ENCODE assay signal across 13 cellular contexts in genomic region chr19:17110599-17110966, GRCh38. TPM values are rescaled to one million over a fixed set of nuclear protein-coding genes. Genes with fewer than 3 reads are reported as not detected.
DNase-seq lines count a peak whose midpoint lies in the region; ATAC-seq and TF ChIP-seq lines count a peak whose summit lies in the region.
"Had no signal": no experiment of that assay in that cellular context is flagged by ENCODE, and none has a peak within 500 bp of the region (broad histone marks: within the 10 kb centered on the region; RNA-seq: fewer than 3 reads in every experiment).

No MANE protein-coding gene starts in this region.

- POLR2A ChIA-PET in naive thymus-derived CD4-positive, alpha-beta T cell (lab: Charles Lee): interaction anchor here (0.6 to 2.2 kb wide), 2 partner anchors 15 to 35 kb away, joined by 3 to 11 read pairs; no protein-coding TSS in a partner anchor

- CTCF ChIA-PET in naive thymus-derived CD4-positive, alpha-beta T cell (lab: Charles Lee): interaction anchor here (0.5 kb wide), 1 partner anchor 45 kb away, joined by 3 read pairs; no protein-coding TSS in a partner anchor

- peaks cover 4 to 95% (median 28%) of the 10 kb centered on the region in 12 donors for H3K4me1 ChIP-seq in heart left ventricle
- peaks cover 0 to 8% of the 10 kb centered on the region in 2 donors for H3K4me1 ChIP-seq in naive thymus-derived CD4-positive, alpha-beta T cell (ENCODE audit: control insufficient read depth in 2 of 2, insufficient read depth in 2 of 2, low read length in 2 of 2)
- H3K4me1 ChIP-seq in upper lobe of right lung: peaks cover 22% of the 10 kb centered on the region

- H3K27me3 ChIP-seq in heart left ventricle (no peaks in the 10 kb centered on the region), upper lobe of right lung (no peaks in the 10 kb centered on the region)
- H3K27me3 ChIP-seq in naive thymus-derived CD4-positive, alpha-beta T cell (ENCODE audit: control insufficient read depth in 2 of 2, insufficient read depth in 2 of 2, low read length in 2 of 2): no peaks in the 10 kb centered on the region

- DNase-seq in heart left ventricle: no peak
- DNase-seq in left ventricle myocardium superior: no peak
- DNase-seq in chondrocyte (ENCODE audit: low spot score): no peak
- no peak for DNase-seq in naive thymus-derived CD4-positive, alpha-beta T cell
- DNase-seq in upper lobe of right lung: no peak
- DNase-seq in glutamatergic neuron: no peak
- no peak for DNase-seq in activated naive CD4-positive, alpha-beta T cell treated with anti-CD3 and anti-CD28 coated beads, Interleukin-2, amount 50 U/mL, for 16 hours
- DNase-seq: DMS79; effector CD8-positive, alpha-beta T cell; NCI-H1092; SHP77 had no signal

- no peak overlapping the region for H3K4me3 Mint-ChIP-seq in chondrocyte (ENCODE audit: unreplicated experiment)
- H3K4me3 Mint-ChIP-seq in naive thymus-derived CD4-positive, alpha-beta T cell: peak overlapping the region in 3 of 10 donors; percentile 17 to 63 (median 30)
- H3K4me3 Mint-ChIP-seq in glutamatergic neuron (ENCODE audit: unreplicated experiment): no peak overlapping the region

- H3K36me3 ChIP-seq in heart left ventricle: peaks cover 0 to 42% (median 6%) of the 10 kb centered on the region in 9 donors
- H3K36me3 ChIP-seq in naive thymus-derived CD4-positive, alpha-beta T cell (ENCODE audit: control insufficient read depth in 2 of 3, insufficient read depth in 3 of 3, low read length in 3 of 3): peaks cover 3 to 59% (median 5%) of the 10 kb centered on the region in 3 experiments
- H3K36me3 ChIP-seq in upper lobe of right lung: peaks cover 20% of the 10 kb centered on the region

- 85 to 92% (median 90%) methylated on average over 6 to 10 of the region's 10 CpGs for WGBS in heart left ventricle, 4 donors

- H3K27ac ChIP-seq in heart left ventricle: peak overlapping the region in 8 of 12 donors; percentile 13 to 93 (median 50)
- H3K27ac ChIP-seq in naive thymus-derived CD4-positive, alpha-beta T cell (ENCODE audit: low read depth, low read length): no peak overlapping the region
- peak overlapping the region; percentile 25 for H3K27ac ChIP-seq in upper lobe of right lung

- no peak for TF ChIP-seq CTCF in heart left ventricle (IDR thresholded peaks at IDR 0.05)
- TF ChIP-seq CTCF in chondrocyte (IDR thresholded peaks at IDR 0.05): no peak
- no peak for TF ChIP-seq CTCF in upper lobe of right lung (IDR thresholded peaks at IDR 0.05)
- TF ChIP-seq CTCF in glutamatergic neuron (IDR thresholded peaks at IDR 0.05; ENCODE audit: partially characterized antibody, unreplicated experiment): no peak

- H3K9me3 ChIP-seq in heart left ventricle (no peaks in the 10 kb centered on the region), upper lobe of right lung (no peaks in the 10 kb centered on the region)
- H3K9me3 ChIP-seq in naive thymus-derived CD4-positive, alpha-beta T cell (ENCODE audit: control insufficient read depth in 2 of 3, low read length in 3 of 3): no peaks in the 10 kb centered on the region

- H3K27me3 Mint-ChIP-seq in chondrocyte (ENCODE audit: low read depth) (no peaks in the 10 kb centered on the region), glutamatergic neuron (ENCODE audit: unreplicated experiment) (peaks cover 17% of the 10 kb centered on the region)
- H3K27me3 Mint-ChIP-seq in naive thymus-derived CD4-positive, alpha-beta T cell: no peaks in the 10 kb centered on the region

- intact Hi-C loops in heart left ventricle (cut with DNase I) (no loop called here), left ventricle myocardium superior (cut with micrococcal nuclease) (no loop called here), upper lobe of right lung (cut with DNase I) (no loop called here)
- intact Hi-C loops in naive thymus-derived CD4-positive, alpha-beta T cell (cut with micrococcal nuclease): no loop called here

- H3K4me1 Mint-ChIP-seq in chondrocyte (ENCODE audit: low read depth) (peaks cover 24% of the 10 kb centered on the region), glutamatergic neuron (ENCODE audit: low read depth, unreplicated experiment) (peaks cover 16% of the 10 kb centered on the region)
- peaks cover 22 to 50% (median 34%) of the 10 kb centered on the region in 7 donors for H3K4me1 Mint-ChIP-seq in naive thymus-derived CD4-positive, alpha-beta T cell

- TF ChIP-seq POLR2A in heart left ventricle (IDR thresholded peaks at IDR 0.05): no peak

- peak overlapping the region; percentile 32 for H3K27ac Mint-ChIP-seq in chondrocyte (ENCODE audit: unreplicated experiment)
- peak overlapping the region; percentile 42 to 83 (median 74) for H3K27ac Mint-ChIP-seq in naive thymus-derived CD4-positive, alpha-beta T cell
- H3K27ac Mint-ChIP-seq in glutamatergic neuron (ENCODE audit: unreplicated experiment): no peak overlapping the region

- H3K9me3 Mint-ChIP-seq in chondrocyte (ENCODE audit: low read depth) (no peaks in the 10 kb centered on the region), glutamatergic neuron (ENCODE audit: unreplicated experiment) (peaks cover 10% of the 10 kb centered on the region)
- no peaks in the 10 kb centered on the region for H3K9me3 Mint-ChIP-seq in naive thymus-derived CD4-positive, alpha-beta T cell

- H3K36me3 Mint-ChIP-seq in chondrocyte (ENCODE audit: low read depth) (peaks cover 7% of the 10 kb centered on the region), glutamatergic neuron (ENCODE audit: unreplicated experiment) (peaks cover 11% of the 10 kb centered on the region)
- H3K36me3 Mint-ChIP-seq in naive thymus-derived CD4-positive, alpha-beta T cell: peaks cover 0 to 41% (median 9%) of the 10 kb centered on the region in 5 donors

- no peak for ATAC-seq in heart left ventricle
- no peak for ATAC-seq in left ventricle myocardium superior
- ATAC-seq in naive thymus-derived CD4-positive, alpha-beta T cell: no peak
- ATAC-seq in upper lobe of right lung: no peak
- ATAC-seq in GM18520 (IDR thresholded peaks at IDR 0.05; ENCODE audit: unreplicated experiment): no peak
- ATAC-seq: HCT116 had no signal

- H3K4me3 ChIP-seq in heart left ventricle: peak overlapping the region in 1 of 12 donors; percentile 7
- no peak overlapping the region for H3K4me3 ChIP-seq in naive thymus-derived CD4-positive, alpha-beta T cell (ENCODE audit: low read length)
- no peak overlapping the region for H3K4me3 ChIP-seq in upper lobe of right lung

RNA-seq across cellular contexts. Expression of gene MYO9B, which starts 35.0 kb away (rescaled TPM):
- total RNA-seq in heart left ventricle (10 to 100 TPM; 24.2 to 89.4 (median 31.3) TPM), left ventricle myocardium superior (38.1 TPM), chondrocyte (90.8 to 98.1 TPM (median 94.6 TPM) in 3 replicates), upper lobe of right lung (137 TPM), glutamatergic neuron (ENCODE audit: unreplicated experiment) (237 TPM)
- polyA plus RNA-seq in heart left ventricle: 10 to 100 TPM; 26.9 to 39.6 TPM
- 100 to 1,000 TPM; 154 to 297 (median 205) TPM for total RNA-seq in naive thymus-derived CD4-positive, alpha-beta T cell
- 10 to 100 TPM in 1 of 2 donors, 1 to 10 TPM in 1; 5.6 to 26.2 TPM for polyA plus RNA-seq in naive thymus-derived CD4-positive, alpha-beta T cell

RNA-seq across cellular contexts. Expression of gene HAUS8, which starts 35.3 kb away (rescaled TPM):
- total RNA-seq in heart left ventricle: 1 to 10 TPM; 2.1 to 9.2 (median 4.7) TPM
- polyA plus RNA-seq in heart left ventricle: 1 to 10 TPM; 4.2 to 5.1 TPM
- total RNA-seq in left ventricle myocardium superior: 6.1 TPM
- 7.8 to 9.5 TPM (median 8.2 TPM) in 3 replicates for total RNA-seq in chondrocyte
- total RNA-seq in naive thymus-derived CD4-positive, alpha-beta T cell: 10 to 100 TPM; 16.7 to 31.5 (median 19.3) TPM
- polyA plus RNA-seq in naive thymus-derived CD4-positive, alpha-beta T cell: 10 to 100 TPM in 1 of 2 donors, 1 to 10 TPM in 1; 9.4 to 11.5 TPM
- 8.1 TPM for total RNA-seq in upper lobe of right lung
- 9.1 TPM for total RNA-seq in glutamatergic neuron (ENCODE audit: unreplicated experiment)
